In genomic region chr1:164768045-164768402, GRCh38 we compare ENCODE assay signal across 16 cellular contexts.
DNase-seq lines count a peak whose midpoint lies in the region; ATAC-seq, FAIRE-seq and TF ChIP-seq lines count a peak whose summit lies in the region.
"Had no signal": no experiment of that assay in that cellular context is flagged by ENCODE, and none has a peak within 500 bp of the region (broad histone marks: within the 10 kb centered on the region; RNA-seq: fewer than 3 reads in every experiment).

No MANE protein-coding gene starts in this region.

- H3K4me3 Mint-ChIP-seq in stimulated activated effector memory CD8-positive, alpha-beta T cell treated with anti-CD3 and anti-CD28 coated beads, Interleukin-12 subunit alpha, Interleukin-12 subunit beta, amount 100 ng/mL, for 72 hours, result no peak overlapping the region
- H3K4me3 Mint-ChIP-seq: activated CD8-positive, alpha-beta T cell treated with anti-CD3 and anti-CD28 coated beads, Interleukin-2, amount 10 ng/mL, durations not matched to agents 7 days and 5 days; naive thymus-derived CD8-positive, alpha-beta T cell had no signal

- FAIRE-seq in RCC 7860 (lab: Jason Lieb, UNC) (no peak), kidney (lab: Jason Lieb, UNC) (no peak)
- FAIRE-seq: TTC549 had no signal

- no peak overlapping the region for H3K4me3 ChIP-seq in kidney (ENCODE audit: low read length in 2 of 2)

- TF ChIP-seq CTCF in kidney (IDR thresholded peaks at IDR 0.05; ENCODE audit: borderline replicate concordance, extremely low read depth, insufficient read depth), result no peak

- peak; percentile 33 for DNase-seq in ACHN
- DNase-seq in RCC 7860 (ENCODE audit: low spot score), result peak; percentile 9
- peak; percentile 26 for DNase-seq in fibroblast of gingiva (ENCODE audit: low read depth)
- DNase-seq in sciatic nerve (ENCODE audit: low spot score), result no peak
- no peak for DNase-seq in stimulated activated effector memory CD8-positive, alpha-beta T cell treated with anti-CD3 and anti-CD28 coated beads, Interleukin-12 subunit alpha, Interleukin-12 subunit beta, amount 100 ng/mL, for 72 hours (ENCODE audit: low spot score in 2 of 2)
- no peak for DNase-seq in AML-193 (lab: John Stamatoyannopoulos, UW)
- no peak for DNase-seq in RPMI8226
- DNase-seq in kidney, result no peak
- DNase-seq: activated CD8-positive, alpha-beta T cell treated with anti-CD3 and anti-CD28 coated beads, Interleukin-2, amount 10 ng/mL, durations not matched to agents 7 days and 5 days; DMS79; naive thymus-derived CD8-positive, alpha-beta T cell; NCI-H187 treated with DMSO at 0.1 percent for 48 hours; NCI-H526 treated with DMSO at 0.1 percent for 48 hours; SIG-M5 had no signal

- no peaks in the 10 kb centered on the region for H3K36me3 Mint-ChIP-seq in stimulated activated effector memory CD8-positive, alpha-beta T cell treated with anti-CD3 and anti-CD28 coated beads, Interleukin-12 subunit alpha, Interleukin-12 subunit beta, amount 100 ng/mL, for 72 hours
- H3K36me3 Mint-ChIP-seq: naive thymus-derived CD8-positive, alpha-beta T cell had no signal

- H3K9me3 ChIP-seq in kidney (ENCODE audit: control insufficient read depth in 1 of 2, low read length in 2 of 2), result no peaks in the 10 kb centered on the region

- no peak overlapping the region for H3K9ac ChIP-seq in kidney (ENCODE audit: low read length in 2 of 2)

- H3K36me3 ChIP-seq in kidney (ENCODE audit: control insufficient read depth in 1 of 2, insufficient read depth in 2 of 2, low read length in 2 of 2), result no peaks in the 10 kb centered on the region

- no peaks in the 10 kb centered on the region for H3K4me1 Mint-ChIP-seq in stimulated activated effector memory CD8-positive, alpha-beta T cell treated with anti-CD3 and anti-CD28 coated beads, Interleukin-12 subunit alpha, Interleukin-12 subunit beta, amount 100 ng/mL, for 72 hours
- H3K4me1 Mint-ChIP-seq: naive thymus-derived CD8-positive, alpha-beta T cell had no signal

- no peak overlapping the region for H3K27ac ChIP-seq in kidney (ENCODE audit: low read depth in 2 of 2, low read length in 2 of 2)

- peak; percentile 29 for ATAC-seq in sciatic nerve
- ATAC-seq in stimulated activated effector memory CD8-positive, alpha-beta T cell treated with anti-CD3 and anti-CD28 coated beads, Interleukin-12 subunit alpha, Interleukin-12 subunit beta, amount 100 ng/mL, for 72 hours, result no peak
- ATAC-seq: activated CD8-positive, alpha-beta T cell treated with anti-CD3 and anti-CD28 coated beads, Interleukin-2, amount 10 ng/mL, durations not matched to agents 7 days and 5 days; esophagus mucosa; naive thymus-derived CD8-positive, alpha-beta T cell had no signal

- H3K27ac Mint-ChIP-seq in stimulated activated effector memory CD8-positive, alpha-beta T cell treated with anti-CD3 and anti-CD28 coated beads, Interleukin-12 subunit alpha, Interleukin-12 subunit beta, amount 100 ng/mL, for 72 hours, result no peak overlapping the region
- H3K27ac Mint-ChIP-seq: activated CD8-positive, alpha-beta T cell treated with anti-CD3 and anti-CD28 coated beads, Interleukin-2, amount 10 ng/mL, durations not matched to agents 7 days and 5 days; naive thymus-derived CD8-positive, alpha-beta T cell had no signal

- intact Hi-C loops in sciatic nerve (cut with DNase I), result no loop called here
- intact Hi-C loops in kidney (cut with DNase I), result no loop called here

- peaks cover 14 to 29% of the 10 kb centered on the region in 2 donors for H3K4me1 ChIP-seq in kidney (ENCODE audit: control insufficient read depth in 1 of 2, insufficient read depth in 1 of 2, low read depth in 1 of 2, low read length in 2 of 2)

- H3K9me3 Mint-ChIP-seq in stimulated activated effector memory CD8-positive, alpha-beta T cell treated with anti-CD3 and anti-CD28 coated beads, Interleukin-12 subunit alpha, Interleukin-12 subunit beta, amount 100 ng/mL, for 72 hours, result no peaks in the 10 kb centered on the region
- H3K9me3 Mint-ChIP-seq: naive thymus-derived CD8-positive, alpha-beta T cell had no signal

- in situ Hi-C loops in ACHN (cut with HindIII; ENCODE audit: low pct_ligation_motif_present, low pct_unique_long_range_greater_than_20kb, low sequenced_read_pairs), result no loop called here

Comparison
In these comparisons a context has a peak if more than half of its experiments do, and no peak if none do; other contexts are left out.
1. DNase-seq: peak in ACHN (single experiment), RCC 7860 (single experiment) and fibroblast of gingiva (single experiment); none in sciatic nerve (single experiment), stimulated activated effector memory CD8-positive, alpha-beta T cell treated with anti-CD3 and anti-CD28 coated beads, Interleukin-12 subunit alpha, Interleukin-12 subunit beta, amount 100 ng/mL, for 72 hours (0 of 2), AML-193 (0 of 2), RPMI8226 (single experiment) and kidney (single experiment).